10 cellular contexts compared by ENCODE assay signal in genomic region chr20:38343107-38343797, GRCh38. TPM values are rescaled to one million over a fixed set of nuclear protein-coding genes. Genes with fewer than 3 reads are reported as not detected.
DNase-seq lines count a peak whose midpoint lies in the region; ATAC-seq and TF ChIP-seq lines count a peak whose summit lies in the region.
"Had no signal": no experiment of that assay in that cellular context is flagged by ENCODE, and none has a peak within 500 bp of the region (broad histone marks: within the 10 kb centered on the region; RNA-seq: fewer than 3 reads in every experiment).

No MANE protein-coding gene starts in this region.

- no peaks in the 10 kb centered on the region for H3K9me3 ChIP-seq in esophagus squamous epithelium

- WGBS in esophagus squamous epithelium, 2 donors: 66 to 77% methylated on average over 14 to 18 of the region's 19 CpGs

- no peak for ATAC-seq in GM21825 (IDR thresholded peaks at IDR 0.05; ENCODE audit: unreplicated experiment)

- peak overlapping the region; percentile 13 for H3K4me3 ChIP-seq in coronary artery
- H3K4me3 ChIP-seq in esophagus squamous epithelium: peak overlapping the region in 1 of 4 donors; percentile 34

- peaks cover 0 to 4% (median 0%) of the 10 kb centered on the region in 3 donors for H3K4me1 ChIP-seq in esophagus squamous epithelium

- no peak for TF ChIP-seq POLR2A in esophagus squamous epithelium (IDR thresholded peaks at IDR 0.05)

- intact Hi-C loops in esophagus squamous epithelium (cut with DNase I): no loop called here

- H3K36me3 ChIP-seq in esophagus squamous epithelium: no peaks in the 10 kb centered on the region

- H3K27me3 ChIP-seq in esophagus squamous epithelium: peaks cover 0 to 20% (median 0%) of the 10 kb centered on the region in 4 donors

- DNase-seq in NCI-H1930 (lab: John Stamatoyannopoulos, UW): peak; percentile 81 to 86
- no peak for DNase-seq in coronary artery (ENCODE audit: low spot score)
- peak; percentile 43 for DNase-seq in mucosa of gallbladder (ENCODE audit: low spot score)
- DNase-seq in ureter (ENCODE audit: low spot score): peak; percentile 76
- DNase-seq in NCI-H2196 treated with DMSO at 0.1 percent for 48 hours (lab: John Stamatoyannopoulos, UW; ENCODE audit: unreplicated experiment): no peak
- DNase-seq in esophagus squamous epithelium (lab: John Stamatoyannopoulos, UW): no peak
- DNase-seq: stimulated activated CD8-positive, alpha-beta memory T cell treated with anti-CD3 and anti-CD28 coated beads, Interleukin-4, amount 100 ng/mL, for 48 hours; T-helper 9 cell had no signal

- TF ChIP-seq CTCF in coronary artery (IDR thresholded peaks at IDR 0.05) (no peak), esophagus squamous epithelium (IDR thresholded peaks at IDR 0.05) (no peak)

- H3K27ac ChIP-seq in coronary artery: no peak overlapping the region
- no peak overlapping the region for H3K27ac ChIP-seq in esophagus squamous epithelium

RNA-seq across cellular contexts. Expression of gene LBP, which starts 3.0 kb away (rescaled TPM):
- total RNA-seq in mucosa of gallbladder (0.55 TPM), ureter (0.83 TPM), esophagus squamous epithelium (under 1 TPM in 1 of 4 donors, not detected in 3; 0.18 TPM)

RNA-seq across cellular contexts. Expression of gene BPI, which starts 39.3 kb away (rescaled TPM):
- total RNA-seq in mucosa of gallbladder (0.72 TPM), ureter (not detected), esophagus squamous epithelium (under 1 TPM in 1 of 4 donors, not detected in 3; 0.26 TPM)
- total RNA-seq: lung microvascular endothelial cell had no signal

Comparison
In these comparisons a context has a peak if more than half of its experiments do, and no peak if none do; other contexts are left out.
1. DNase-seq: peak in NCI-H1930 (2 of 2), mucosa of gallbladder (single experiment) and ureter (single experiment); none in coronary artery (single experiment), NCI-H2196 treated with DMSO at 0.1 percent for 48 hours (single experiment) and esophagus squamous epithelium (single experiment).